ENCODE assay signal across 17 cellular contexts in genomic region chrX:63354484-63354883, GRCh38.
"Had no signal": no experiment of that assay in that cellular context is flagged by ENCODE, and none has a peak within 500 bp of the region (broad histone marks: within the 10 kb centered on the region; RNA-seq: fewer than 3 reads in every experiment).

No MANE protein-coding gene starts in this region.

- ATAC-seq: activated CD4-positive, CD25-positive, alpha-beta regulatory T cell treated with anti-CD3 and anti-CD28 coated beads, Interleukin-2, amount 50 U/mL, for 24 hours; gastrocnemius medialis; heart right ventricle; left colon; sciatic nerve had no signal

- H3K36me3 Mint-ChIP-seq: brain had no signal

- H3K27me3 ChIP-seq: gastrocnemius medialis, ovary, stomach had no signal

- H3K4me3 ChIP-seq: gastrocnemius medialis, heart right ventricle, lung, ovary, stomach, thoracic aorta had no signal

- H3K4me1 ChIP-seq: gastrocnemius medialis had no signal

- DNase-seq: activated CD4-positive, alpha-beta T cell treated with anti-CD3 and anti-CD28 coated beads, Interleukin-2, amount 50 U/mL, for 1 hour; activated naive CD4-positive, alpha-beta T cell; activated naive CD8-positive, alpha-beta T cell treated with anti-CD3 and anti-CD28 coated beads, Interleukin-2, amount 10 ng/mL, durations not matched to agents 7 days and 5 days; activated T-cell treated with anti-CD3 and anti-CD28 coated beads for 4 hours; cortex of kidney; effector CD8-positive, alpha-beta T cell; gastrocnemius medialis; heart right ventricle; left colon; midbrain; ovary; stomach had no signal

- H3K4me3 Mint-ChIP-seq: activated naive CD8-positive, alpha-beta T cell treated with anti-CD3 and anti-CD28 coated beads, Interleukin-2, amount 10 ng/mL, durations not matched to agents 7 days and 5 days; brain had no signal

- H3K27ac Mint-ChIP-seq: activated naive CD8-positive, alpha-beta T cell treated with anti-CD3 and anti-CD28 coated beads, Interleukin-2, amount 10 ng/mL, durations not matched to agents 7 days and 5 days; brain had no signal

- H3K27ac ChIP-seq: gastrocnemius medialis, heart right ventricle, ovary, stomach, thoracic aorta had no signal

- H3K9me3 ChIP-seq: gastrocnemius medialis, ovary, stomach, thoracic aorta had no signal

- H3K36me3 ChIP-seq: gastrocnemius medialis, heart right ventricle, ovary, stomach, thoracic aorta had no signal
